ENCODE assay signal across 30 cellular contexts in the genomic region with DNA sequence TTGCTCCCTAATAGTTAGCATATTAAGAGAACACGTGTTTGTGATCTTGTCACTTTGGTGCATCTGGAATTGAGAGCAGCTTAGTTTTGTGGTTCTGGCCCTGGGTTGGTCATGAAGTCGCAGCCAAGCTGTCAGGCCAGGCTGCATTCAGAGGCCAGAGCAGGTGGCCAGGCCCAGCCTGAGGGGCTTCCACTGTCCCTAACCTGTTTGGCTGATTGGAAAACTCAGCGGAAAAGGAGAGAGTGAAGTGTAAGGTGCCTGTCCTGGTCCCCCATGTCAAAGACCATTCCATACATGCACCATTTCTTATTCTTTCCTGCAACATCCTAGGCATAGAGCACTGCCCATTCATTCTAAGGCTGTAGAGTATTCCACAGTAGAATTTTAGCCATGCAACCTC.
"Had no signal": no experiment of that assay in that cellular context is flagged by ENCODE, and none has a peak within 500 bp of the region (broad histone marks: within the 10 kb centered on the region; RNA-seq: fewer than 3 reads in every experiment).

No MANE protein-coding gene starts in this region.

- H3K27me3 Mint-ChIP-seq: activated CD4-positive, alpha-beta T cell treated with anti-CD3 and anti-CD28 coated beads for 36 hours; activated CD8-positive, alpha-beta T cell treated with anti-CD3 and anti-CD28 coated beads for 36 hours; activated naive CD4-positive, alpha-beta T cell treated with anti-CD3 and anti-CD28 coated beads, Interleukin-2, amount 50 U/mL, for 24 hours; activated naive CD8-positive, alpha-beta T cell treated with anti-CD3 and anti-CD28 coated beads for 36 hours; activated naive CD8-positive, alpha-beta T cell treated with anti-CD3 and anti-CD28 coated beads, Interleukin-2, amount 50 U/mL, for 24 hours had no signal

- H3K4me1 ChIP-seq: adrenal gland, body of pancreas, colonic mucosa, esophagus squamous epithelium, gastroesophageal sphincter had no signal

- H3K4me3 Mint-ChIP-seq: activated CD4-positive, alpha-beta T cell treated with anti-CD3 and anti-CD28 coated beads for 36 hours; activated CD4-positive, alpha-beta T cell treated with anti-CD3 and anti-CD28 coated beads, Interleukin-2, amount 10 ng/mL, durations not matched to agents 24 days and 14 days; activated CD8-positive, alpha-beta T cell treated with anti-CD3 and anti-CD28 coated beads for 36 hours; activated naive CD4-positive, alpha-beta T cell treated with anti-CD3 and anti-CD28 coated beads for 36 hours; activated naive CD4-positive, alpha-beta T cell treated with anti-CD3 and anti-CD28 coated beads, Interleukin-2, amount 50 U/mL, for 24 hours; activated naive CD8-positive, alpha-beta T cell treated with anti-CD3 and anti-CD28 coated beads for 36 hours; activated naive CD8-positive, alpha-beta T cell treated with anti-CD3 and anti-CD28 coated beads, Interleukin-2, amount 50 U/mL, for 24 hours; activated T-cell treated with anti-CD3 and anti-CD28 coated beads, Interleukin-2, amount 50 U/mL, for 4 hours; activated T-helper 17 cell treated with anti-CD3 and anti-CD28 coated beads, Interleukin-2, amount 50 U/mL, for 72 hours had no signal

- H3K36me3 Mint-ChIP-seq: activated naive CD4-positive, alpha-beta T cell treated with anti-CD3 and anti-CD28 coated beads, Interleukin-2, amount 50 U/mL, for 24 hours; activated naive CD8-positive, alpha-beta T cell treated with anti-CD3 and anti-CD28 coated beads for 36 hours had no signal

- DNase-seq: activated CD4-positive, alpha-beta T cell treated with anti-CD3 and anti-CD28 coated beads for 36 hours; activated CD4-positive, alpha-beta T cell treated with anti-CD3 and anti-CD28 coated beads, Interleukin-2, amount 10 ng/mL, durations not matched to agents 24 days and 14 days; activated CD4-positive, alpha-beta T cell treated with anti-CD3 and anti-CD28 coated beads, Interleukin-2, amount 50 U/mL, for 48 hours; activated CD4-positive, CD25-positive, alpha-beta regulatory T cell; activated CD4-positive, CD25-positive, alpha-beta regulatory T cell treated with anti-CD3 and anti-CD28 coated beads, Interleukin-2, amount 50 U/mL, for 72 hours; activated CD8-positive, alpha-beta memory T cell treated with anti-CD3 and anti-CD28 coated beads for 24 hours; activated CD8-positive, alpha-beta T cell treated with anti-CD3 and anti-CD28 coated beads for 36 hours; activated effector memory CD4-positive, alpha-beta T cell treated with Interleukin-2 at 50 U/mL for 16 hours; activated gamma-delta T cell treated with Interleukin-2 at 50 U/mL for 16 hours; activated naive CD4-positive, alpha-beta T cell treated with anti-CD3 and anti-CD28 coated beads for 36 hours; activated naive CD8-positive, alpha-beta T cell treated with anti-CD3 and anti-CD28 coated beads for 36 hours; activated naive CD8-positive, alpha-beta T cell treated with anti-CD3 and anti-CD28 coated beads, Interleukin-2, amount 50 U/mL, for 24 hours; activated T-cell treated with anti-CD3 and anti-CD28 coated beads, Interleukin-2, amount 50 U/mL, for 4 hours; adrenal gland; amygdala; aorta; body of pancreas; central memory CD4-positive, alpha-beta T cell; cerebellar nuclear complex; colonic mucosa; effector CD8-positive, alpha-beta T cell; esophagus squamous epithelium; foreskin melanocyte; T-helper 2 cell had no signal

- H3K27me3 ChIP-seq: adrenal gland, body of pancreas, colonic mucosa had no signal

- H3K4me3 ChIP-seq: adrenal gland, body of pancreas, colonic mucosa, esophagus squamous epithelium, gastroesophageal sphincter had no signal

- FAIRE-seq: endometrium, endothelial cell of umbilical vein had no signal

- H3K9me3 Mint-ChIP-seq: activated CD4-positive, alpha-beta T cell treated with anti-CD3 and anti-CD28 coated beads, Interleukin-2, amount 10 ng/mL, durations not matched to agents 24 days and 14 days; activated CD8-positive, alpha-beta T cell treated with anti-CD3 and anti-CD28 coated beads for 36 hours; activated naive CD4-positive, alpha-beta T cell treated with anti-CD3 and anti-CD28 coated beads for 36 hours; activated naive CD4-positive, alpha-beta T cell treated with anti-CD3 and anti-CD28 coated beads, Interleukin-2, amount 50 U/mL, for 24 hours; activated naive CD8-positive, alpha-beta T cell treated with anti-CD3 and anti-CD28 coated beads for 36 hours; activated naive CD8-positive, alpha-beta T cell treated with anti-CD3 and anti-CD28 coated beads, Interleukin-2, amount 50 U/mL, for 24 hours; activated T-cell treated with anti-CD3 and anti-CD28 coated beads, Interleukin-2, amount 50 U/mL, for 4 hours; activated T-helper 17 cell treated with anti-CD3 and anti-CD28 coated beads, Interleukin-2, amount 50 U/mL, for 72 hours had no signal

- H3K9me3 ChIP-seq: adrenal gland, body of pancreas, colonic mucosa, esophagus squamous epithelium, gastroesophageal sphincter had no signal

- H3K27ac Mint-ChIP-seq: activated CD4-positive, alpha-beta T cell treated with anti-CD3 and anti-CD28 coated beads for 36 hours; activated CD4-positive, alpha-beta T cell treated with anti-CD3 and anti-CD28 coated beads, Interleukin-2, amount 10 ng/mL, durations not matched to agents 24 days and 14 days; activated CD8-positive, alpha-beta T cell treated with anti-CD3 and anti-CD28 coated beads for 36 hours; activated naive CD4-positive, alpha-beta T cell treated with anti-CD3 and anti-CD28 coated beads for 36 hours; activated naive CD4-positive, alpha-beta T cell treated with anti-CD3 and anti-CD28 coated beads, Interleukin-2, amount 50 U/mL, for 24 hours; activated naive CD8-positive, alpha-beta T cell treated with anti-CD3 and anti-CD28 coated beads for 36 hours; activated naive CD8-positive, alpha-beta T cell treated with anti-CD3 and anti-CD28 coated beads, Interleukin-2, amount 50 U/mL, for 24 hours; activated T-helper 17 cell treated with anti-CD3 and anti-CD28 coated beads, Interleukin-2, amount 50 U/mL, for 72 hours had no signal

- H3K36me3 ChIP-seq: adrenal gland, colonic mucosa, esophagus squamous epithelium, gastroesophageal sphincter had no signal

- H3K27ac ChIP-seq: adrenal gland, body of pancreas, colonic mucosa, epithelial cell of prostate, esophagus squamous epithelium, gastroesophageal sphincter had no signal

- ATAC-seq: activated CD4-positive, alpha-beta T cell treated with anti-CD3 and anti-CD28 coated beads for 36 hours; activated CD8-positive, alpha-beta T cell treated with anti-CD3 and anti-CD28 coated beads for 36 hours; activated naive CD8-positive, alpha-beta T cell treated with anti-CD3 and anti-CD28 coated beads, Interleukin-2, amount 50 U/mL, for 24 hours; activated T-cell treated with anti-CD3 and anti-CD28 coated beads, Interleukin-2, amount 50 U/mL, for 4 hours; activated T-helper 17 cell treated with anti-CD3 and anti-CD28 coated beads, Interleukin-2, amount 50 U/mL, for 72 hours; body of pancreas; gastroesophageal sphincter had no signal

- H3K4me1 Mint-ChIP-seq: activated CD4-positive, alpha-beta T cell treated with anti-CD3 and anti-CD28 coated beads, Interleukin-2, amount 10 ng/mL, durations not matched to agents 24 days and 14 days; activated T-helper 17 cell treated with anti-CD3 and anti-CD28 coated beads, Interleukin-2, amount 50 U/mL, for 72 hours had no signal
